In the genomic region with DNA sequence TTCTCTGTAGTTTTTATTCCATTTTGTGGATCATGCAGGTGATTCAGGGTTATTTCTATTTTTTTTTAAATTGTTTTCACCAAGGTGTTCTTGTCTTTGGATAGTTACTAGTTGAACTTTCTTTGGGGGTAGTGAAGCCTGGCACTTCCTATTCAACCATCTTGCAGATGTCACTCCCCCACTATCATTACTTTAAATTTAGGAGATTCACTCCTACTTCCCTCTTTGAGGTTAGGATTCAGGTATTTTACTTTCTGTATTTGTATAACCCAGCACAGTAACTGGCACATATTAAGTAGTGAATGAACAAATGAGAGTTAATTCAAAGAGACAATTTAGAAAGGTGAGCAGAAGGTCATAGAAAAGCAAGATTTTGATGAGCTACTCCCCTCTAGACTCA, we compare ENCODE assay signal across 27 cellular contexts.
"Had no signal": no experiment of that assay in that cellular context is flagged by ENCODE, and none has a peak within 500 bp of the region (broad histone marks: within the 10 kb centered on the region; RNA-seq: fewer than 3 reads in every experiment).

No MANE protein-coding gene starts in this region.

- H3K27ac ChIP-seq: stomach, suprapubic skin, testis, thoracic aorta, thyroid gland, tibial artery, tibial nerve, transverse colon, upper lobe of left lung, upper lobe of right lung, uterus, vagina had no signal

- H3K9me3 ChIP-seq: suprapubic skin, testis, thoracic aorta, thyroid gland, tibial artery, transverse colon, upper lobe of right lung, vagina had no signal

- H3K4me3 Mint-ChIP-seq: stimulated activated effector memory CD8-positive, alpha-beta T cell treated with anti-CD3 and anti-CD28 coated beads, Interleukin-12 subunit alpha, Interleukin-12 subunit beta, amount 100 ng/mL, for 72 hours; stimulated activated memory B cell treated with anti-CD40 and anti-IgM and Interleukin-4, amounts not matched to agents 10 μg/mL and 1 μg/mL and 100 μg/mL, for 72 hours; stimulated activated naive CD8-positive, alpha-beta T cell treated with anti-CD3 and anti-CD28 coated beads, Interleukin-15, amount 100 ng/mL, for 72 hours; stimulated activated naive CD8-positive, alpha-beta T cell treated with anti-CD3 and anti-CD28 coated beads, Interleukin-15, Interleukin-2, amounts not matched to agents 100 ng/mL and 50 ng/mL, for 24 hours; type B pancreatic cell had no signal

- H3K27me3 ChIP-seq: stomach, suprapubic skin, testis, thyroid gland, tibial artery, tibial nerve, transverse colon, upper lobe of left lung, upper lobe of right lung, uterus, vagina had no signal

- DNase-seq: stimulated activated CD4-positive, alpha-beta T cell treated with anti-CD3 and anti-CD28 coated beads, Interleukin-2, amount 100 ng/mL, for 48 hours; stimulated activated CD4-positive, alpha-beta T cell treated with anti-CD3 and anti-CD28 coated beads, Interleukin-4, amount 100 ng/mL, for 1 hour; stimulated activated CD4-positive, alpha-beta T cell treated with anti-CD3 and anti-CD28 coated beads, Interleukin-4, amount 100 ng/mL, for 24 hours; stimulated activated CD4-positive, alpha-beta T cell treated with anti-CD3 and anti-CD28 coated beads, Interleukin-4, amount 100 ng/mL, for 4 hours; stimulated activated CD8-positive, alpha-beta memory T cell treated with anti-CD3 and anti-CD28 coated beads, Interleukin-4, amount 100 ng/mL, for 48 hours; stimulated activated naive CD4-positive, alpha-beta T cell; stimulated activated naive CD4-positive, alpha-beta T cell treated with Interleukin-2 at 50 U/mL for 16 hours; stimulated activated naive CD8-positive, alpha-beta T cell treated with anti-CD3 and anti-CD28 coated beads, Interleukin-15, amount 100 ng/mL, for 72 hours; stimulated activated naive CD8-positive, alpha-beta T cell treated with anti-CD3 and anti-CD28 coated beads, Interleukin-15, Interleukin-2, amounts not matched to agents 100 U/mL and 50 U/mL, for 24 hours; stomach; substantia nigra; testis; thyroid gland; tibial artery; transverse colon; trophoblast cell; upper lobe of left lung; upper lobe of right lung; uterus had no signal

- H3K4me1 Mint-ChIP-seq: stimulated activated effector memory CD8-positive, alpha-beta T cell treated with anti-CD3 and anti-CD28 coated beads, Interleukin-12 subunit alpha, Interleukin-12 subunit beta, amount 100 ng/mL, for 72 hours; stimulated activated naive CD8-positive, alpha-beta T cell treated with anti-CD3 and anti-CD28 coated beads, Interleukin-15, amount 100 ng/mL, for 72 hours had no signal

- H3K4me3 ChIP-seq: stomach, suprapubic skin, testis, thoracic aorta, thyroid gland, tibial artery, tibial nerve, transverse colon, upper lobe of left lung, upper lobe of right lung, uterus, vagina had no signal

- H3K36me3 ChIP-seq: stomach, suprapubic skin, thoracic aorta, thyroid gland, tibial artery, tibial nerve, transverse colon, upper lobe of left lung, upper lobe of right lung, uterus, vagina had no signal

- ATAC-seq: stimulated activated effector memory CD8-positive, alpha-beta T cell treated with anti-CD3 and anti-CD28 coated beads, Interleukin-12 subunit alpha, Interleukin-12 subunit beta, amount 100 ng/mL, for 72 hours; stimulated activated memory B cell treated with anti-CD40 and anti-IgM and Interleukin-4, amounts not matched to agents 10 μg/mL and 1 μg/mL and 100 μg/mL, for 72 hours; stimulated activated naive CD8-positive, alpha-beta T cell treated with anti-CD3 and anti-CD28 coated beads, Interleukin-15, amount 100 ng/mL, for 72 hours; stimulated activated naive CD8-positive, alpha-beta T cell treated with anti-CD3 and anti-CD28 coated beads, Interleukin-15, Interleukin-2, amounts not matched to agents 100 U/mL and 50 U/mL, for 24 hours; upper lobe of right lung had no signal

- H3K27ac Mint-ChIP-seq: stimulated activated effector memory CD8-positive, alpha-beta T cell treated with anti-CD3 and anti-CD28 coated beads, Interleukin-12 subunit alpha, Interleukin-12 subunit beta, amount 100 ng/mL, for 72 hours; stimulated activated memory B cell treated with anti-CD40 and anti-IgM and Interleukin-4, amounts not matched to agents 10 μg/mL and 1 μg/mL and 100 μg/mL, for 72 hours; stimulated activated naive CD8-positive, alpha-beta T cell treated with anti-CD3 and anti-CD28 coated beads, Interleukin-15, amount 100 ng/mL, for 72 hours; stimulated activated naive CD8-positive, alpha-beta T cell treated with anti-CD3 and anti-CD28 coated beads, Interleukin-15, Interleukin-2, amounts not matched to agents 100 ng/mL and 50 ng/mL, for 24 hours; type B pancreatic cell had no signal

- H3K36me3 Mint-ChIP-seq: stimulated activated effector memory CD8-positive, alpha-beta T cell treated with anti-CD3 and anti-CD28 coated beads, Interleukin-12 subunit alpha, Interleukin-12 subunit beta, amount 100 ng/mL, for 72 hours; stimulated activated memory B cell treated with anti-CD40 and anti-IgM and Interleukin-4, amounts not matched to agents 10 μg/mL and 1 μg/mL and 100 μg/mL, for 72 hours; type B pancreatic cell had no signal

- H3K9me3 Mint-ChIP-seq: stimulated activated effector memory CD8-positive, alpha-beta T cell treated with anti-CD3 and anti-CD28 coated beads, Interleukin-12 subunit alpha, Interleukin-12 subunit beta, amount 100 ng/mL, for 72 hours; stimulated activated naive CD8-positive, alpha-beta T cell treated with anti-CD3 and anti-CD28 coated beads, Interleukin-15, Interleukin-2, amounts not matched to agents 100 ng/mL and 50 ng/mL, for 24 hours had no signal

- H3K4me1 ChIP-seq: stomach, suprapubic skin, testis, thyroid gland, tibial artery, tibial nerve, transverse colon, upper lobe of left lung, upper lobe of right lung, uterus, vagina had no signal
